Comparison of ENCODE assay signal across 1 cellular context in genomic region chr1:32870615-32871363, GRCh38.
TF ChIP-seq lines count a peak whose summit lies in the region.

FNDC5 (minus strand) TSS chr1:32870912.

TF ChIP-seq in GM12878, 131 proteins besides CTCF, POLR2A, EP300 and RAD21 (continued from another document):
- no peak for TF ChIP-seq USF2 (IDR thresholded peaks at IDR 0.05; ENCODE audit: borderline replicate concordance, low read depth, low read length)
- TF ChIP-seq PAX8 (IDR thresholded peaks at IDR 0.05) = no peak
- TF ChIP-seq ZNF622 (IDR thresholded peaks at IDR 0.05) = no peak
- no peak for TF ChIP-seq ZNF274 (IDR thresholded peaks at IDR 0.05; ENCODE audit: insufficient read depth, insufficient read length)
- no peak for TF ChIP-seq LARP7 (IDR thresholded peaks at IDR 0.05)
- no peak for TF ChIP-seq BMI1 (IDR thresholded peaks at IDR 0.05; ENCODE audit: borderline replicate concordance)
- 0 out of 4 replicates have a peak, but pooled peaks of 1 of the 2 experiments have one; percentile 34 for TF ChIP-seq BHLHE40 (IDR thresholded peaks at IDR 0.05; ENCODE audit: borderline replicate concordance in 1 of 2, low read depth in 2 of 2, low read length in 1 of 2)
- TF ChIP-seq MYB (IDR thresholded peaks at IDR 0.05; ENCODE audit: borderline replicate concordance, low read depth, low read length) = no peak
- no peak for TF ChIP-seq IRF4 (IDR thresholded peaks at IDR 0.05; ENCODE audit: low read depth, low read length)
- no peak for TF ChIP-seq CHD2 (IDR thresholded peaks at IDR 0.05; ENCODE audit: borderline replicate concordance, low read depth, low read length)
- TF ChIP-seq MEF2A (IDR thresholded peaks at IDR 0.05; ENCODE audit: insufficient read depth, low read depth, low read length) = no peak
- no peak for TF ChIP-seq PAX5 (IDR thresholded peaks at IDR 0.05; ENCODE audit: borderline replicate concordance, low read depth, low read length)
- TF ChIP-seq EGR1 (IDR thresholded peaks at IDR 0.05; ENCODE audit: borderline replicate concordance in 1 of 2, low read depth in 2 of 2, low read length in 2 of 2) = peak in 1 of 2 experiments; percentile 73; a peak in 1 of 3 replicates
- no peak for TF ChIP-seq ZBED1 (IDR thresholded peaks at IDR 0.05; ENCODE audit: borderline replicate concordance)
- TF ChIP-seq USF1 (IDR thresholded peaks at IDR 0.05; ENCODE audit: borderline replicate concordance, extremely low read length, insufficient read depth, low read depth, low read length) = no peak
- no peak for TF ChIP-seq ZBTB11 (CRISPR knock-in tag; IDR thresholded peaks at IDR 0.05)
- TF ChIP-seq FOXK2 (IDR thresholded peaks at IDR 0.05) = no peak
- TF ChIP-seq SIN3A (IDR thresholded peaks at IDR 0.05; ENCODE audit: low read depth, low read length) = no peak
- TF ChIP-seq MTA3 (IDR thresholded peaks at IDR 0.05; ENCODE audit: borderline replicate concordance, low read length) = no peak
- TF ChIP-seq TCF7 (IDR thresholded peaks at IDR 0.05; ENCODE audit: borderline replicate concordance) = no peak
- TF ChIP-seq ELK1 (IDR thresholded peaks at IDR 0.05; ENCODE audit: low read depth, low read length) = no peak
- no peak for TF ChIP-seq YBX1 (IDR thresholded peaks at IDR 0.05)
